4 cellular contexts compared by ENCODE assay signal in the genomic region with DNA sequence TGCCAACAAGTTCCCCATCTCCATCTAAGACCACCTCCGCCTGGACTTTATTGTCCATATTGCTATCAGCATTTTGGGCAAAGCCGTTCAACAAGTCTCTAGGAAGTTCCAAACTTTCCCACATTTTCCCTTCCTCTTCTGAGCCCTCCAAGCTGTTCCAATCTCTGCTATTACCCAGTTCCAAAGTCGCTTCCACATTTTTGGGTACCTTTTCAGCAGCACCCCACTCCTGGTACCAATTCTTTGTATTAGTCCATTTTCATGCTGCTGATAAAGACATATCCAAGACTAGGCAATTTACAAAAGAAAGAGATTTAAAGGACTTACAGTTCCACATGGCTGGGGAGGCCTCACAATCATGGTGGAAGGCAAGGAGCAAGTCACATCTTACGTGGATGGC. TPM values are rescaled to one million over a fixed set of nuclear protein-coding genes. Genes with fewer than 3 reads are reported as not detected.
"Had no signal": no experiment of that assay in that cellular context is flagged by ENCODE, and none has a peak within 500 bp of the region (broad histone marks: within the 10 kb centered on the region; RNA-seq: fewer than 3 reads in every experiment).

No MANE protein-coding gene starts in this region.

RNA-seq across cellular contexts. Expression of gene TXNDC2, which starts 20.0 kb away (rescaled TPM):
- total RNA-seq: GM23248, GM23338, H7 had no signal
- polyA plus RNA-seq: GM23248, H1 had no signal
